ENCODE assay signal across 16 cellular contexts in genomic region chr11:132901638-132902610, GRCh38.
"Had no signal": no experiment of that assay in that cellular context is flagged by ENCODE, and none has a peak within 500 bp of the region (broad histone marks: within the 10 kb centered on the region; RNA-seq: fewer than 3 reads in every experiment).

No MANE protein-coding gene starts in this region.

- H3K36me3 Mint-ChIP-seq: activated naive CD8-positive, alpha-beta T cell treated with anti-CD3 and anti-CD28 coated beads for 36 hours; type B pancreatic cell had no signal

- H3K27me3 ChIP-seq: breast epithelium, dorsolateral prefrontal cortex, esophagus squamous epithelium, foreskin keratinocyte had no signal

- H3K4me3 Mint-ChIP-seq: activated naive CD8-positive, alpha-beta T cell treated with anti-CD3 and anti-CD28 coated beads for 36 hours; nephron; type B pancreatic cell had no signal

- H3K27me3 Mint-ChIP-seq: activated naive CD8-positive, alpha-beta T cell treated with anti-CD3 and anti-CD28 coated beads for 36 hours had no signal

- DNase-seq: activated CD4-positive, alpha-beta T cell treated with anti-CD3 and anti-CD28 coated beads for 1 hour; activated CD4-positive, alpha-beta T cell treated with anti-CD3 and anti-CD28 coated beads, Interleukin-2, amount 50 U/mL, for 48 hours; activated gamma-delta T cell; activated naive CD8-positive, alpha-beta T cell treated with anti-CD3 and anti-CD28 coated beads for 36 hours; activated T-cell treated with anti-CD3 and anti-CD28 coated beads, Interleukin-2, amount 50 U/mL, for 48 hours; anterior cingulate cortex; esophagus squamous epithelium; foreskin keratinocyte; left ventricle myocardium inferior; mesenchymal stem cell; stimulated activated CD4-positive, alpha-beta T cell treated with anti-CD3 and anti-CD28 coated beads, Interleukin-2, amount 100 ng/mL, for 48 hours; stimulated activated naive CD4-positive, alpha-beta T cell treated with Interleukin-2 at 50 U/mL for 16 hours had no signal

- H3K4me1 Mint-ChIP-seq: activated naive CD8-positive, alpha-beta T cell treated with anti-CD3 and anti-CD28 coated beads for 36 hours had no signal

- H3K9me3 Mint-ChIP-seq: activated naive CD8-positive, alpha-beta T cell treated with anti-CD3 and anti-CD28 coated beads for 36 hours; nephron; type B pancreatic cell had no signal

- H3K27ac ChIP-seq: breast epithelium, esophagus squamous epithelium, foreskin keratinocyte, left ventricle myocardium inferior had no signal

- H3K4me3 ChIP-seq: breast epithelium, dorsolateral prefrontal cortex, esophagus squamous epithelium, left ventricle myocardium inferior had no signal

- H3K36me3 ChIP-seq: breast epithelium, esophagus squamous epithelium, left ventricle myocardium inferior had no signal

- H3K4me1 ChIP-seq: breast epithelium, esophagus squamous epithelium, foreskin keratinocyte, left ventricle myocardium inferior had no signal

- H3K9me3 ChIP-seq: breast epithelium, esophagus squamous epithelium, left ventricle myocardium inferior had no signal

- H3K27ac Mint-ChIP-seq: activated naive CD8-positive, alpha-beta T cell treated with anti-CD3 and anti-CD28 coated beads for 36 hours; nephron; type B pancreatic cell had no signal
